ENCODE assay signal across 1 cellular context in the genomic region with DNA sequence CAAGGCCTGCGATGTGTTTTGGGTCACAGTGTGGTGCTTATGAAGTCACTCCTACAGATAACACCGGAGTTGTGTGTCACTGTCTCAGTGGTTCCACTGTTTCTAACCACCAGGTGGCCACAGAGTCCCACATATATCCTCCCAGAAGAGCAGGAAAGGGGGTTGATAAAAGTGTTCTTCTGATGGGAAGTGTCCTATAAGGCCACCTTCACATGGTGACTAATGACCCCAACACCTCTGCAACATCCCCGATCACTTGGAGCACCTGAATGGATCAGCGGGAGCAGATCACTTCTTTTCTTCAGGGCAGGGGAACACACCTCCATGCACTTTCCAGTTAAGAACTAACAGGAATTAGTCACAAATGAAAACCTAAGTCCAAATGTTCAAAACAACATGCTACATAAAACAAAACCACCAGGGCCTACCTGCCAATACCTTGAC.
TF ChIP-seq lines count a peak whose summit lies in the region.

No MANE protein-coding gene starts in this region.

TF ChIP-seq in HepG2, 621 proteins besides CTCF, POLR2A, EP300 and RAD21:
- peak; percentile 35 to 38; a peak in 1 of 4 replicates for TF ChIP-seq HMGXB4 (CRISPR knock-in tag; IDR thresholded peaks at IDR 0.05; ENCODE audit: borderline replicate concordance in 1 of 2, low read depth in 1 of 2)
- peak; percentile 38; the same call in 1 of the 2 replicates for TF ChIP-seq MYPOP (CRISPR knock-in tag; IDR thresholded peaks at IDR 0.05)
- peak; percentile 94 for TF ChIP-seq STAG1 (CRISPR knock-in tag; IDR thresholded peaks at IDR 0.05)
- peak; percentile 25; the same call in 1 of the 2 replicates for TF ChIP-seq FOSL2 (CRISPR knock-in tag; IDR thresholded peaks at IDR 0.05)
- peak; percentile 89 for TF ChIP-seq SMC3 (IDR thresholded peaks at IDR 0.05; ENCODE audit: low read length)
- TF ChIP-seq ZSCAN9 (CRISPR knock-in tag; IDR thresholded peaks at IDR 0.05; ENCODE audit: borderline replicate concordance): peak; percentile 20; the same call in 1 of the 2 replicates
- 0 out of 2 replicates have a peak, but pooled peaks have one; percentile 15 for TF ChIP-seq TBX2 (CRISPR knock-in tag; IDR thresholded peaks at IDR 0.05; ENCODE audit: borderline replicate concordance)
- 0 out of 2 replicates have a peak, but pooled peaks have one; percentile 24 for TF ChIP-seq RFX5 (IDR thresholded peaks at IDR 0.05; ENCODE audit: low read depth, low read length)
- TF ChIP-seq ELF3 (CRISPR knock-in tag; IDR thresholded peaks at IDR 0.05): 0 out of 2 replicates have a peak, but pooled peaks have one; percentile 25
